Comparison of ENCODE assay signal across 10 cellular contexts in the genomic region with DNA sequence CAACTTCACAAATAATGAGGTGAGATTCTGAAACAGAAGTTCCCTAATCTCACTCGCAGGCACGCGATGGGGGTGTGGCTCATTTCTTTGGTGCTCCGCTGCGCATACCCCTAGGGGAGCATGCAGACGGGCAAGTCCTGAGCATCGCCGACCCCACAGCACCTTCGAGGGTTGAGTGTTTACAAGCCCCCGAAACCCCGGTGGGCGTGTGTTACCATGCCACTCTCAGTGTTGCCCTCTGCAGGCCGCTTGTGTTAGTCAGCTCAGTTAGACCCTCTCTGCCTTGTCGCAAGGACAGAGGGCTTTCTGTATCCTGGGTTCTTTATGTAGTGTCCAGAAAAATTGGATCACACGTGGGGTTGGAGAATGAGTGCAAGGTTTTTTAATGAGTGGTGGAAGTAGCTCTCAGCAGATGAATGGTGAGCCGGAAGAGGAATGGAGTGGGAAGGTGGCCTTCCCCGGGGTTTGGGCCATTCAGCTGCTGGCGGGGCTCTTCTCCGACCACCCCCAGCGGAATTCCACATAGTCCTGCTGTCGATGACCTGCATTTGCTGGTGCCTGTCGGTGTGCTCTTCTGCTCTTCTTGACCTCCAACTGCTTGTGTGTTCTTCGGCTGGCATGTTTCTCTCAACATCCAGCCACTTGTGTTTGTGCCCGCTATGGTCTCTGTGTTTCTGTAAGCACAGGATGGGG.
A peak's percentile ranks its signal among the peaks of the same experiment; 100 is the strongest.
DNase-seq lines count a peak whose midpoint lies in the region; ATAC-seq and TF ChIP-seq lines count a peak whose summit lies in the region.
"Had no signal": no experiment of that assay in that cellular context is flagged by ENCODE, and none has a peak within 500 bp of the region (broad histone marks: within the 10 kb centered on the region; RNA-seq: fewer than 3 reads in every experiment).

No MANE protein-coding gene starts in this region.

- H2BK120ac ChIP-seq in mesenchymal stem cell (ENCODE audit: low read depth, low read length), result no peak overlapping the region

- no peak overlapping the region for H3K23ac ChIP-seq in mesenchymal stem cell (ENCODE audit: low read length in 2 of 2)

- no peak overlapping the region for H3K4me3 Mint-ChIP-seq in natural killer cell

- no peaks in the 10 kb centered on the region for H3K36me3 ChIP-seq in mesenchymal stem cell (ENCODE audit: control insufficient read depth in 1 of 2, insufficient read depth in 2 of 2, low read depth in 1 of 2, low read length in 2 of 2)
- H3K36me3 ChIP-seq: thoracic aorta had no signal

- no peak overlapping the region for H3K9ac ChIP-seq in mesenchymal stem cell (ENCODE audit: low read length)

- H3K27me3 Mint-ChIP-seq in natural killer cell (ENCODE audit: low read depth in 2 of 2), result no peaks in the 10 kb centered on the region

- H3K4me1 Mint-ChIP-seq in natural killer cell, result no peaks in the 10 kb centered on the region

- H2BK15ac ChIP-seq in mesenchymal stem cell (ENCODE audit: low read depth, poor library complexity, severe bottlenecking), result no peak overlapping the region

- H3K27ac ChIP-seq in mesenchymal stem cell (ENCODE audit: low read length, poor library complexity, severe bottlenecking), result no peak overlapping the region
- H3K27ac ChIP-seq: thoracic aorta had no signal

- H2BK5ac ChIP-seq in mesenchymal stem cell (ENCODE audit: low read depth, low read length, poor library complexity, severe bottlenecking), result no peak overlapping the region

- H2AFZ ChIP-seq in mesenchymal stem cell (ENCODE audit: low read depth, low read length), result no peak overlapping the region

- no peaks in the 10 kb centered on the region for H3K79me1 ChIP-seq in mesenchymal stem cell (replicated peaks; ENCODE audit: low read length, poor library complexity, severe bottlenecking)

- intact Hi-C loops in natural killer cell (cut with micrococcal nuclease), result no loop called here

- no peak overlapping the region for H3K14ac ChIP-seq in mesenchymal stem cell (ENCODE audit: low read length in 2 of 2)

- H3K4me2 ChIP-seq in mesenchymal stem cell (ENCODE audit: low read length, poor library complexity, severe bottlenecking), result peak overlapping the region; percentile 53

- no peak for TF ChIP-seq CTCF in natural killer cell (IDR thresholded peaks at IDR 0.05)

- no peak overlapping the region for H2AK5ac ChIP-seq in mesenchymal stem cell (ENCODE audit: low read length, severe bottlenecking)

- H3K27ac Mint-ChIP-seq in natural killer cell, result no peak overlapping the region

- H3K9me3 Mint-ChIP-seq in natural killer cell, result peaks cover 0 to 3% of the 10 kb centered on the region in 2 donors

- H3K27me3 ChIP-seq in mesenchymal stem cell (ENCODE audit: control insufficient read depth in 1 of 2, insufficient read depth in 1 of 2, low read length in 2 of 2), result no peaks in the 10 kb centered on the region

- H3K4ac ChIP-seq in mesenchymal stem cell (ENCODE audit: low read depth in 1 of 2, low read length in 2 of 2), result no peak overlapping the region

- no peak overlapping the region for H4K8ac ChIP-seq in mesenchymal stem cell (ENCODE audit: low read length)

- H3K4me1 ChIP-seq in mesenchymal stem cell (ENCODE audit: control insufficient read depth, insufficient read depth, low read depth, low read length), result peaks cover 3% of the 10 kb centered on the region

- DNase-seq in UCSD-AML1 (lab: John Stamatoyannopoulos, UW; ENCODE audit: unreplicated experiment), result peak; percentile 10
- DNase-seq in mesenchymal stem cell, result no peak
- no peak for DNase-seq in natural killer cell
- no peak for DNase-seq in kidney tubule cell (ENCODE audit: low spot score)
- no peak for DNase-seq in kidney glomerular epithelial cell (lab: John Stamatoyannopoulos, UW)
- DNase-seq: KG1 had no signal

- no peak overlapping the region for H3K4me3 ChIP-seq in mesenchymal stem cell (ENCODE audit: insufficient read depth in 1 of 2, low read depth in 1 of 2, low read length in 2 of 2)
- H3K4me3 ChIP-seq: thoracic aorta had no signal

- no peak overlapping the region for H2BK12ac ChIP-seq in mesenchymal stem cell (ENCODE audit: low read length in 2 of 2)

- no peak overlapping the region for H3K18ac ChIP-seq in mesenchymal stem cell (ENCODE audit: low read depth in 1 of 2, low read length in 2 of 2)

- ATAC-seq in GM18502 (IDR thresholded peaks at IDR 0.05; ENCODE audit: poor library complexity, unreplicated experiment), result peak; percentile 68
- ATAC-seq in HG02981 (IDR thresholded peaks at IDR 0.05; ENCODE audit: unreplicated experiment), result peak; percentile 55
- no peak for ATAC-seq in natural killer cell
- no peak for ATAC-seq in GM19467 (IDR thresholded peaks at IDR 0.05; ENCODE audit: unreplicated experiment)

- H4K91ac ChIP-seq in mesenchymal stem cell (ENCODE audit: low read length), result no peak overlapping the region

- 37% methylated on average over 24 of the region's 24 CpGs for WGBS in mesenchymal stem cell

- H3K9me3 ChIP-seq in mesenchymal stem cell (ENCODE audit: control insufficient read depth, low read length), result peaks cover 18% of the 10 kb centered on the region
- H3K9me3 ChIP-seq: thoracic aorta had no signal

- H3K36me3 Mint-ChIP-seq in natural killer cell, result no peaks in the 10 kb centered on the region

Comparison
In these comparisons a context has a peak if more than half of its experiments do, and no peak if none do; other contexts are left out.
1. ATAC-seq: peak in GM18502 (single experiment) and HG02981 (single experiment); none in natural killer cell (0 of 3) and GM19467 (single experiment).